Comparison of ENCODE assay signal across 9 cellular contexts in the genomic region with DNA sequence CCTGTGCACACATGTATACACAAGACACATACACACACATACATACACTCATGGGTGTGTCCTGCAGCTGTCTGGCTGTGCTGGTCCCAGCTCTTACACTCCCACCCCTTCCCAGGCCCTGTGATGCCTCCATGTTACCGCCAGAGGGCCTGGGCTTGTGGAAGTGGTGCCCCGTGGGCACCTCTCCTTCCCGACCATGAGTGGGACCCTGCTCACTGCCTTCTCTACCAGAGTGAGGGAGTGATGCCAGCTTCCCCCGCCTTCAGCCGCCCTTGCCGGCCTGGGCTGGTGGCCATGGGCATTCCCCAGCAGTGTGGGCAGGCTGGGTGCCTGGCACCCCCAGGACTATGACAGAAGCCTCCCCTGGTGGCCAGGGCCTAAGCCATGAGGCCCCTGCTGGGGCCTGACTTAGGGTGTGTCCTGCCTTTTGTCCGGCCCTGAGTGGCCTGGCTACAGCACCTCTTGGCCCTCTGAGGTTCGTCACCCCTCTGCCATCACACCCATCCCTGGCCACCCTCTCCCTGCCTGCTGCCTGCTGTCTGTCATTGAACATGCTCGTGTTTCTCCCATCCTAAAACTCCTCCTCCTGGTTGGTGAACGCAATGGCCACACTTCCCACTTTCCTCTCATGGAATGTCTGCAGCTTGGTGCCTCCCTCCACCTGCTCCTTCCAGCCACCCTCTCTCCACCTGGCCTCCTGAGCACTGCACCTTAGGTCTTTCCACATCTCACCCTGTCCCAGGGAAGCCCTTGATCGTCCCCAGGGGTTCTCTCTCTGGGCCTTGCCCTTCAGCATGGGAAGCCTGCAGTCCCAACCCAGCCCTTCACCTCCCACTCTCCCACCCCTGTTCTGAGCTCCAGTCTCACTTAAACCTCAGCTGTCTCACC. TPM values are rescaled to one million over a fixed set of nuclear protein-coding genes. Genes with fewer than 3 reads are reported as not detected.
DNase-seq lines count a peak whose midpoint lies in the region; ATAC-seq, FAIRE-seq and TF ChIP-seq lines count a peak whose summit lies in the region.
"Had no signal": no experiment of that assay in that cellular context is flagged by ENCODE, and none has a peak within 500 bp of the region (broad histone marks: within the 10 kb centered on the region; RNA-seq: fewer than 3 reads in every experiment).

No MANE protein-coding gene starts in this region.

- ATAC-seq in HG02798 (IDR thresholded peaks at IDR 0.05; ENCODE audit: poor library complexity, unreplicated experiment) (peak; percentile 51), HG02588 (IDR thresholded peaks at IDR 0.05; ENCODE audit: unreplicated experiment) (no peak), GM18519 (IDR thresholded peaks at IDR 0.05; ENCODE audit: low FRiP score, unreplicated experiment) (no peak)

- no peak overlapping the region for H3K4me3 ChIP-seq in AG09309 (ENCODE audit: control insufficient read depth, low read depth, low read length)
- no peak overlapping the region for H3K4me3 ChIP-seq in kidney (ENCODE audit: low read length in 2 of 2)

- H3K9me3 ChIP-seq in kidney (ENCODE audit: control insufficient read depth in 1 of 2, low read length in 2 of 2): no peaks in the 10 kb centered on the region

- DNase-seq in AG09309 (ENCODE audit: low read depth) (no peak), anterior cingulate cortex (lab: John Stamatoyannopoulos, UW) (peak in 48 of 58 donors; percentile 17 to 88 (median 69)), kidney (peak; percentile 46), urothelium cell line (ENCODE audit: low spot score) (peak; percentile 53), HCEC 1CT (no peak)

- intact Hi-C loops in kidney (cut with DNase I): loop anchor here (5.0 kb wide), 1 partner anchor 153 kb away; no protein-coding TSS in a partner anchor

- TF ChIP-seq CTCF in AG09309 (IDR thresholded peaks at IDR 0.05; ENCODE audit: control insufficient read depth, insufficient read depth, low read depth, low read length, missing control alignments): peak; percentile 71
- TF ChIP-seq CTCF in kidney (IDR thresholded peaks at IDR 0.05; ENCODE audit: borderline replicate concordance, extremely low read depth, insufficient read depth): peak; percentile 18

- H3K27ac ChIP-seq in kidney (ENCODE audit: low read depth in 2 of 2, low read length in 2 of 2): no peak overlapping the region

- H3K9ac ChIP-seq in kidney (ENCODE audit: low read length in 2 of 2): no peak overlapping the region

- H3K4me1 ChIP-seq in kidney (ENCODE audit: control insufficient read depth in 1 of 2, insufficient read depth in 1 of 2, low read depth in 1 of 2, low read length in 2 of 2): peaks cover 0 to 2% of the 10 kb centered on the region in 2 donors

- peaks cover 0 to 3% of the 10 kb centered on the region in 2 donors for H3K36me3 ChIP-seq in kidney (ENCODE audit: control insufficient read depth in 1 of 2, insufficient read depth in 2 of 2, low read length in 2 of 2)

- FAIRE-seq in kidney (lab: Jason Lieb, UNC) (no peak), urothelium cell line (lab: Jason Lieb, UNC) (no peak)

RNA-seq across cellular contexts. Expression of a gene that starts 14.6 kb away (rescaled TPM):
- 28.3 TPM for total RNA-seq in kidney
- polyA plus RNA-seq in kidney (ENCODE audit: insufficient read depth, low read depth, low replicate concordance): 43.7 TPM

RNA-seq across cellular contexts. Expression of a gene that starts 54.2 kb away (rescaled TPM):
- 43.4 TPM for total RNA-seq in kidney
- polyA plus RNA-seq in kidney (ENCODE audit: insufficient read depth, low read depth, low replicate concordance): 3.2 TPM
- total RNA-seq: activated naive CD4-positive, alpha-beta T cell treated with anti-CD3 and anti-CD28 coated beads, Interleukin-2, amount 50 U/mL, for 72 hours had no signal

Comparison
In these comparisons a context has a peak if more than half of its experiments do, and no peak if none do; other contexts are left out.
1. DNase-seq: peak in anterior cingulate cortex (48 of 58), kidney (single experiment) and urothelium cell line (single experiment); none in AG09309 (single experiment) and HCEC 1CT (single experiment).